ENCODE assay signal across 1 cellular context in the genomic region with DNA sequence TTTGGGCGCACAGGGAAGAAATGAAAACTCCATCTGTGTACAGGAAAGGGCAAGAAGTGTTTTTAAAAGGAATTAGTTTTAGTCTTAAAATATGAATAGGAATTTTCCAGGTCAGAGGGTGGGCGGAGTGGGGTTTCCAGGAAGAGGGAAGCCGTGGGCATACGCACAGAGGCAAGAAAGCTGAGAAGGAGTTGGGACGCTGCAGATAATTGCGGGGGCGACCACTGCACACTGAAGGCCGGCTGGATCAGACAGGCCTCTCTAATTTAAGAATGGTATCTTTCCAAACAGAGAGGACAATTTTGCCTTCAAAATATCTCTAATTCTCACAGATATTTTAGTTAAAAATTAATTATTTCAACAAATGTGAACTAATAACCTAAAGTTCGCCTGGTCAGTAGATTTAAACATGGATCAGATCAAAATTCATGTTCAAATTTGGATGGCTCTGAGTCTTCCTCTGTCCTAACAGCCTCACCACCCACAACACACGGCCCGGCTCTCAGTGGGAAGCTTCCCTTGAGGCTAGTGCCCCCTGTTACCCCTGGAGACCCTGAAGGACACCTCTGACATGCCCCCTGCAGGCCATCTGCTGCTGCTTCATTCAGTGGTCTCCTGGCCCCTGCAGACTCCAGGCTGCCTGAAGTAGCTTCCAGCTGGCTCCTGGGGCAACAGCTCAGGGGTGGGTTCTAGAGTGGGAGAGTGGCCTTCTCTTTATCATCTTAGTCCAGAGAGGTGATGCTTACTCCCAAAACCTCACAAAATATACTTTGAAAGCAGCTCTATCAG.
TF ChIP-seq lines count a peak whose summit lies in the region.

No MANE protein-coding gene starts in this region.

TF ChIP-seq in SK-N-SH treated with all-trans-retinoic acid at 6 μM for 48 hours, 23 proteins besides CTCF, POLR2A, EP300 and RAD21 (continued from another document):
- TF ChIP-seq, protein P1, sequence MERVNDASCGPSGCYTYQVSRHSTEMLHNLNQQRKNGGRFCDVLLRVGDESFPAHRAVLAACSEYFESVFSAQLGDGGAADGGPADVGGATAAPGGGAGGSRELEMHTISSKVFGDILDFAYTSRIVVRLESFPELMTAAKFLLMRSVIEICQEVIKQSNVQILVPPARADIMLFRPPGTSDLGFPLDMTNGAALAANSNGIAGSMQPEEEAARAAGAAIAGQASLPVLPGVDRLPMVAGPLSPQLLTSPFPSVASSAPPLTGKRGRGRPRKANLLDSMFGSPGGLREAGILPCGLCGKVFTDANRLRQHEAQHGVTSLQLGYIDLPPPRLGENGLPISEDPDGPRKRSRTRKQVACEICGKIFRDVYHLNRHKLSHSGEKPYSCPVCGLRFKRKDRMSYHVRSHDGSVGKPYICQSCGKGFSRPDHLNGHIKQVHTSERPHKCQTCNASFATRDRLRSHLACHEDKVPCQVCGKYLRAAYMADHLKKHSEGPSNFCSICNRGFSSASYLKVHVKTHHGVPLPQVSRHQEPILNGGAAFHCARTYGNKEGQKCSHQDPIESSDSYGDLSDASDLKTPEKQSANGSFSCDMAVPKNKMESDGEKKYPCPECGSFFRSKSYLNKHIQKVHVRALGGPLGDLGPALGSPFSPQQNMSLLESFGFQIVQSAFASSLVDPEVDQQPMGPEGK (CRISPR knock-in tag; IDR thresholded peaks at IDR 0.05; ENCODE audit: borderline replicate concordance): no peak
- TF ChIP-seq ARNTL (CRISPR knock-in tag; IDR thresholded peaks at IDR 0.05; ENCODE audit: borderline replicate concordance, low read depth) (no peak), ZFP30 (CRISPR knock-in tag; IDR thresholded peaks at IDR 0.05) (no peak), ZNF70 (CRISPR knock-in tag; IDR thresholded peaks at IDR 0.05) (no peak), ESRRG (CRISPR knock-in tag; IDR thresholded peaks at IDR 0.05) (no peak), CSDC2 (CRISPR knock-in tag; IDR thresholded peaks at IDR 0.05) (no peak), RARB (CRISPR knock-in tag; IDR thresholded peaks at IDR 0.05) (no peak), TCF4 (CRISPR knock-in tag; IDR thresholded peaks at IDR 0.05; ENCODE audit: borderline replicate concordance) (no peak), ZNF565 (CRISPR knock-in tag; conservative IDR thresholded peaks at IDR 0.05; ENCODE audit: low read depth) (no peak), GLIS3 (CRISPR knock-in tag; IDR thresholded peaks at IDR 0.05) (no peak), BACH2 (CRISPR knock-in tag; IDR thresholded peaks at IDR 0.05; ENCODE audit: borderline replicate concordance) (no peak), ISL1 (CRISPR knock-in tag; IDR thresholded peaks at IDR 0.05) (no peak)
- TF ChIP-seq, protein P2, sequence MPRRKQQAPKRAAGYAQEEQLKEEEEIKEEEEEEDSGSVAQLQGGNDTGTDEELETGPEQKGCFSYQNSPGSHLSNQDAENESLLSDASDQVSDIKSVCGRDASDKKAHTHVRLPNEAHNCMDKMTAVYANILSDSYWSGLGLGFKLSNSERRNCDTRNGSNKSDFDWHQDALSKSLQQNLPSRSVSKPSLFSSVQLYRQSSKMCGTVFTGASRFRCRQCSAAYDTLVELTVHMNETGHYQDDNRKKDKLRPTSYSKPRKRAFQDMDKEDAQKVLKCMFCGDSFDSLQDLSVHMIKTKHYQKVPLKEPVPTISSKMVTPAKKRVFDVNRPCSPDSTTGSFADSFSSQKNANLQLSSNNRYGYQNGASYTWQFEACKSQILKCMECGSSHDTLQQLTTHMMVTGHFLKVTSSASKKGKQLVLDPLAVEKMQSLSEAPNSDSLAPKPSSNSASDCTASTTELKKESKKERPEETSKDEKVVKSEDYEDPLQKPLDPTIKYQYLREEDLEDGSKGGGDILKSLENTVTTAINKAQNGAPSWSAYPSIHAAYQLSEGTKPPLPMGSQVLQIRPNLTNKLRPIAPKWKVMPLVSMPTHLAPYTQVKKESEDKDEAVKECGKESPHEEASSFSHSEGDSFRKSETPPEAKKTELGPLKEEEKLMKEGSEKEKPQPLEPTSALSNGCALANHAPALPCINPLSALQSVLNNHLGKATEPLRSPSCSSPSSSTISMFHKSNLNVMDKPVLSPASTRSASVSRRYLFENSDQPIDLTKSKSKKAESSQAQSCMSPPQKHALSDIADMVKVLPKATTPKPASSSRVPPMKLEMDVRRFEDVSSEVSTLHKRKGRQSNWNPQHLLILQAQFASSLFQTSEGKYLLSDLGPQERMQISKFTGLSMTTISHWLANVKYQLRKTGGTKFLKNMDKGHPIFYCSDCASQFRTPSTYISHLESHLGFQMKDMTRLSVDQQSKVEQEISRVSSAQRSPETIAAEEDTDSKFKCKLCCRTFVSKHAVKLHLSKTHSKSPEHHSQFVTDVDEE (CRISPR knock-in tag; IDR thresholded peaks at IDR 0.05): no peak
